In genomic region chr15:45198337-45199135, GRCh38 we compare ENCODE assay signal across 8 cellular contexts. TPM values are rescaled to one million over a fixed set of nuclear protein-coding genes. Genes with fewer than 3 reads are reported as not detected.
DNase-seq lines count a peak whose midpoint lies in the region; ATAC-seq and TF ChIP-seq lines count a peak whose summit lies in the region.

No MANE protein-coding gene starts in this region.

- no peaks in the 10 kb centered on the region for H3K27me3 ChIP-seq in foreskin keratinocyte
- no peaks in the 10 kb centered on the region for H3K27me3 ChIP-seq in neuron (ENCODE audit: insufficient read depth, low read length)
- H3K27me3 ChIP-seq in subcutaneous abdominal adipose tissue (ENCODE audit: control insufficient read depth in 5 of 5, insufficient read depth in 4 of 5, low read length in 5 of 5): no peaks in the 10 kb centered on the region

- H3K9me3 ChIP-seq in neuron (ENCODE audit: low read length): no peaks in the 10 kb centered on the region
- no peaks in the 10 kb centered on the region for H3K9me3 ChIP-seq in subcutaneous abdominal adipose tissue (ENCODE audit: control insufficient read depth in 5 of 5, low read length in 5 of 5)

- H3K4me1 ChIP-seq in foreskin keratinocyte (no peaks in the 10 kb centered on the region), neuron (ENCODE audit: insufficient read depth, low read length) (peaks cover 5% of the 10 kb centered on the region), subcutaneous abdominal adipose tissue (ENCODE audit: control insufficient read depth in 5 of 5, insufficient read depth in 5 of 5, low read length in 5 of 5) (peaks cover 0 to 30% (median 19%) of the 10 kb centered on the region in 5 donors)

- TF ChIP-seq CTCF in RWPE1 (conservative IDR thresholded peaks at IDR 0.05; ENCODE audit: low read depth) (peak; percentile 84), foreskin keratinocyte (conservative IDR thresholded peaks at IDR 0.05) (peak; percentile 78)

- ATAC-seq in GM21825 (IDR thresholded peaks at IDR 0.05; ENCODE audit: unreplicated experiment): peak; percentile 58
- ATAC-seq in foreskin keratinocyte: peak; percentile 79

- peak overlapping the region; percentile 92 for H3K27ac ChIP-seq in RWPE1
- no peak overlapping the region for H3K27ac ChIP-seq in foreskin keratinocyte
- H3K27ac ChIP-seq in subcutaneous abdominal adipose tissue (ENCODE audit: low read depth, low read length): peak overlapping the region; percentile 90

- POLR2A ChIA-PET in RWPE1 (lab: Yijun Ruan, JAX; ENCODE audit: low non-redundant PET): no interaction called here

- H3K4me3 ChIP-seq in neuron (ENCODE audit: low read length) (peak overlapping the region; percentile 68), subcutaneous abdominal adipose tissue (ENCODE audit: low read depth in 1 of 5, low read length in 5 of 5) (peak overlapping the region; percentile 76 to 97 (median 95))

- DNase-seq in EL (peak; percentile 95), LHCN-M2 (ENCODE audit: low read depth) (peak; percentile 95), RWPE1 (ENCODE audit: low spot score) (peak; percentile 93), foreskin keratinocyte (peak; percentile 86 to 95)
- peak; percentile 92 for DNase-seq in activated effector memory CD4-positive, alpha-beta T cell treated with Interleukin-2 at 50 U/mL for 16 hours

- CTCF ChIA-PET in RWPE1 (lab: Yijun Ruan, JAX): interaction anchor here (0.7 to 1.3 kb wide), 6 partner anchors 20 to 202 kb away, joined by 3 to 9 read pairs (median 5); no protein-coding TSS in a partner anchor

- H3K36me3 ChIP-seq in neuron (ENCODE audit: insufficient read depth, low read length) (no peaks in the 10 kb centered on the region), subcutaneous abdominal adipose tissue (ENCODE audit: control insufficient read depth in 5 of 5, insufficient read depth in 5 of 5, low read length in 5 of 5) (no peaks in the 10 kb centered on the region)

- H2AFZ ChIP-seq in neuron (ENCODE audit: low read depth, low read length): peak overlapping the region; percentile 41

- H3K9ac ChIP-seq in subcutaneous abdominal adipose tissue (ENCODE audit: low read length in 5 of 5): peak overlapping the region in 4 of 5 donors; percentile 70 to 86 (median 82)

RNA-seq across cellular contexts. Expression of gene SHF, which starts 10.8 kb away (rescaled TPM):
- 8.8 and 14.2 TPM in 2 replicates for total RNA-seq in LHCN-M2 (2014; rRNA removed)
- 10.1 TPM for polyA plus RNA-seq in LHCN-M2 (2012)
- 0.35 and 0.44 TPM in 2 replicates for total RNA-seq in foreskin keratinocyte
- 0.42 and 0.72 TPM in 2 replicates for polyA plus RNA-seq in foreskin keratinocyte

RNA-seq across cellular contexts. Expression of gene SLC28A2, which starts 53.5 kb away (rescaled TPM):
- not detected in 2 replicates for total RNA-seq in LHCN-M2 (2014; rRNA removed)
- 0.04 TPM for polyA plus RNA-seq in LHCN-M2 (2012)
- total RNA-seq in foreskin keratinocyte: not detected in 2 replicates
- not detected in 2 replicates for polyA plus RNA-seq in foreskin keratinocyte
